22 cellular contexts compared by ENCODE assay signal in the genomic region with DNA sequence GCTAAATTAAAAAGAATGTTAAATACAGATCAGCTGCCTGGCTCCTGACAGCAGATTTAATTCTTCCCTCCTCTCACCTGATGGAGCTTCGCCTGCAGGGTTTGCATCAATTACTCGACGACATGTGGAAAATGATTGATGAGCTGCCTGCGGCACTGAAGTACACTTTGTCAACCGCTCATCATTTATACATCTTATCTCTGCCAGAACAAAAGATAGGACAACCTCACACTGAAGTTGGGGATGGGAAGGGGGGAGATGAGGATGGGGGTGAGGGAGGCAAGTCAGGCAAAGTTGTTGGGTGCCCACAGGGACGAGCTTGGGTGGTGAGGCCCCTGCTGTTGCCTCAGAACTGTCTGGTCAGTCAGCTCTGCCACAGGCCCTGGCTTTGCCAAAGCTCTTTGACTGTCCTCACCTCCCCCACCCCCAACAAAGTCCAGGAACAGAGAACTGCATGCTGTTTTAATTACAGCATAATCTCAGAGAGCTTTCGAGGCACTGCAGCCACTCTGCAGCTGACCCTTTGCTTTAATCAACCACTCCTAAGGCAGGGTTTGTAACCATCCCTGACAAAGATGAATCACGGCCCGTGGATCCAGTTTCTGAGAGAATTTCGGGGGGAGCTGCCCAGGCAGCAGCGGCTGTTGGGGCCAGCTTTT.
DNase-seq lines count a peak whose midpoint lies in the region; ATAC-seq and TF ChIP-seq lines count a peak whose summit lies in the region.
"Had no signal": no experiment of that assay in that cellular context is flagged by ENCODE, and none has a peak within 500 bp of the region (broad histone marks: within the 10 kb centered on the region; RNA-seq: fewer than 3 reads in every experiment).

No MANE protein-coding gene starts in this region.

- no peak for ATAC-seq in HG02798 (IDR thresholded peaks at IDR 0.05; ENCODE audit: poor library complexity, unreplicated experiment)
- no peak for ATAC-seq in natural killer cell
- ATAC-seq: activated naive CD8-positive, alpha-beta T cell treated with anti-CD3 and anti-CD28 coated beads, Interleukin-2, amount 50 U/mL, for 24 hours; activated T-cell treated with anti-CD3 and anti-CD28 coated beads, Interleukin-2, amount 50 U/mL, for 72 hours had no signal

- H3K27ac Mint-ChIP-seq in natural killer cell: no peak overlapping the region
- H3K27ac Mint-ChIP-seq: activated CD4-positive, alpha-beta memory T cell treated with anti-CD3 and anti-CD28 coated beads, Interleukin-2, amount 10 ng/mL, durations not matched to agents 7 days and 5 days; activated naive CD8-positive, alpha-beta T cell treated with anti-CD3 and anti-CD28 coated beads, Interleukin-2, amount 50 U/mL, for 24 hours; activated T-cell treated with anti-CD3 and anti-CD28 coated beads, Interleukin-2, amount 50 U/mL, for 72 hours had no signal

- no peak overlapping the region for H3K27ac ChIP-seq in PC-9
- H3K27ac ChIP-seq: 22Rv1, C4-2B, esophagus squamous epithelium, tibial artery had no signal

- H3F3A ChIP-seq in PC-9 (ENCODE audit: insufficient read depth, low read depth): no peaks in the 10 kb centered on the region

- no peaks in the 10 kb centered on the region for H4K20me1 ChIP-seq in PC-9 (ENCODE audit: insufficient read depth)

- no peak overlapping the region for H3K4me3 Mint-ChIP-seq in natural killer cell
- H3K4me3 Mint-ChIP-seq: activated CD4-positive, alpha-beta memory T cell treated with anti-CD3 and anti-CD28 coated beads, Interleukin-2, amount 10 ng/mL, durations not matched to agents 7 days and 5 days; activated naive CD8-positive, alpha-beta T cell treated with anti-CD3 and anti-CD28 coated beads, Interleukin-2, amount 50 U/mL, for 24 hours; activated T-cell treated with anti-CD3 and anti-CD28 coated beads, Interleukin-2, amount 50 U/mL, for 72 hours had no signal

- TF ChIP-seq POLR2A in lower leg skin (IDR thresholded peaks at IDR 0.05): no peak

- intact Hi-C loops in natural killer cell (cut with micrococcal nuclease) (no loop called here), PC-9 (cut with micrococcal nuclease; ENCODE audit: unreplicated experiment) (no loop called here), lower leg skin (cut with DNase I; ENCODE audit: low total_unique reads) (no loop called here)

- H3K4me3 ChIP-seq in PC-9 (no peak overlapping the region), lower leg skin (ENCODE audit: low read depth, poor library complexity, severe bottlenecking) (no peak overlapping the region)
- H3K4me3 ChIP-seq: esophagus squamous epithelium, smooth muscle cell, tibial artery had no signal

- H3K36me3 Mint-ChIP-seq in natural killer cell: no peaks in the 10 kb centered on the region

- no peaks in the 10 kb centered on the region for H3K4me1 ChIP-seq in PC-9 (replicated peaks; ENCODE audit: insufficient read depth)
- H3K4me1 ChIP-seq: esophagus squamous epithelium, tibial artery had no signal

- H3K27me3 ChIP-seq in PC-9 (ENCODE audit: insufficient read depth, low read depth): no peaks in the 10 kb centered on the region
- H3K27me3 ChIP-seq: esophagus squamous epithelium, tibial artery had no signal

- TF ChIP-seq CTCF in natural killer cell (IDR thresholded peaks at IDR 0.05): no peak
- TF ChIP-seq CTCF in PC-9 (conservative IDR thresholded peaks at IDR 0.05): no peak
- TF ChIP-seq CTCF in lower leg skin (IDR thresholded peaks at IDR 0.05): no peak

- CTCF ChIA-PET in PC-9 (lab: Charles Lee): no interaction called here

- peaks cover 0 to 2% of the 10 kb centered on the region in 2 donors for H3K9me3 Mint-ChIP-seq in natural killer cell
- H3K9me3 Mint-ChIP-seq: activated CD4-positive, alpha-beta memory T cell treated with anti-CD3 and anti-CD28 coated beads, Interleukin-2, amount 10 ng/mL, durations not matched to agents 7 days and 5 days; activated naive CD8-positive, alpha-beta T cell treated with anti-CD3 and anti-CD28 coated beads, Interleukin-2, amount 50 U/mL, for 24 hours had no signal

- 59 to 72% methylated on average over 11 of the region's 11 CpGs for WGBS in lower leg skin, 2 donors

- no peaks in the 10 kb centered on the region for H3K79me2 ChIP-seq in PC-9 (ENCODE audit: low read depth)

- no TSS peak for BruUV-seq in PC-9 (replicated peaks; lab: Mats Ljungman, UMichigan)

- no peaks in the 10 kb centered on the region for H3K4me1 Mint-ChIP-seq in natural killer cell
- H3K4me1 Mint-ChIP-seq: activated CD4-positive, alpha-beta memory T cell treated with anti-CD3 and anti-CD28 coated beads, Interleukin-2, amount 10 ng/mL, durations not matched to agents 7 days and 5 days; activated naive CD8-positive, alpha-beta T cell treated with anti-CD3 and anti-CD28 coated beads, Interleukin-2, amount 50 U/mL, for 24 hours had no signal

- POLR2A ChIA-PET in PC-9 (lab: Charles Lee; ENCODE audit: unreplicated experiment): no interaction called here

- H2AFZ ChIP-seq in PC-9: no peak overlapping the region

- no peaks in the 10 kb centered on the region for H3K9me3 ChIP-seq in PC-9 (ENCODE audit: insufficient read depth, low read depth)
- H3K9me3 ChIP-seq: esophagus squamous epithelium, tibial artery had no signal

- H3K4me2 ChIP-seq in PC-9: no peak overlapping the region
- H3K4me2 ChIP-seq: smooth muscle cell had no signal

- DNase-seq in NCI-H1105 treated with DMSO at 0.1 percent for 48 hours (lab: John Stamatoyannopoulos, UW) (peak; percentile 24), NCI-H1105 (lab: John Stamatoyannopoulos, UW) (no peak), NCI-H510A treated with DMSO at 0.1 percent for 48 hours (lab: John Stamatoyannopoulos, UW) (peak; percentile 95), fibroblast of peridontal ligament (ENCODE audit: extremely low read depth) (peak; percentile 71), natural killer cell (no peak), PC-9 (no peak), lower leg skin (ENCODE audit: low spot score in 2 of 2) (no peak)
- DNase-seq: activated CD4-positive, alpha-beta memory T cell treated with anti-CD3 and anti-CD28 coated beads, Interleukin-2, amount 10 ng/mL, durations not matched to agents 7 days and 5 days; activated naive CD8-positive, alpha-beta T cell treated with anti-CD3 and anti-CD28 coated beads, Interleukin-2, amount 50 U/mL, for 24 hours; activated T-cell treated with anti-CD3 and anti-CD28 coated beads, Interleukin-2, amount 50 U/mL, for 72 hours; DND-41; esophagus squamous epithelium; hippocampal formation; KG1; NCI-H1092 treated with DMSO at 0.1 percent for 48 hours; NCI-H774; RPMI8226; tibial artery had no signal

- no peaks in the 10 kb centered on the region for H3K36me3 ChIP-seq in PC-9 (ENCODE audit: low read depth)
- H3K36me3 ChIP-seq: esophagus squamous epithelium, tibial artery had no signal

- peaks cover 7 to 10% of the 10 kb centered on the region in 2 donors for H3K27me3 Mint-ChIP-seq in natural killer cell (ENCODE audit: low read depth in 2 of 2)
- H3K27me3 Mint-ChIP-seq: activated CD4-positive, alpha-beta memory T cell treated with anti-CD3 and anti-CD28 coated beads, Interleukin-2, amount 10 ng/mL, durations not matched to agents 7 days and 5 days; activated naive CD8-positive, alpha-beta T cell treated with anti-CD3 and anti-CD28 coated beads, Interleukin-2, amount 50 U/mL, for 24 hours had no signal

- H3K9me2 ChIP-seq in PC-9 (ENCODE audit: insufficient read depth): no peaks in the 10 kb centered on the region

Comparison
In these comparisons a context has a peak if more than half of its experiments do, and no peak if none do; other contexts are left out.
1. DNase-seq: peak in NCI-H1105 treated with DMSO at 0.1 percent for 48 hours (single experiment), NCI-H510A treated with DMSO at 0.1 percent for 48 hours (single experiment) and fibroblast of peridontal ligament (single experiment); none in NCI-H1105 (single experiment), natural killer cell (single experiment), PC-9 (0 of 2) and lower leg skin (0 of 2).